17 cellular contexts compared by ENCODE assay signal in genomic region chr1:8274396-8274795, GRCh38. TPM values are rescaled to one million over a fixed set of nuclear protein-coding genes. Genes with fewer than 3 reads are reported as not detected.
DNase-seq lines count a peak whose midpoint lies in the region; TF ChIP-seq lines count a peak whose summit lies in the region.
"Had no signal": no experiment of that assay in that cellular context is flagged by ENCODE, and none has a peak within 500 bp of the region (broad histone marks: within the 10 kb centered on the region; RNA-seq: fewer than 3 reads in every experiment).

No MANE protein-coding gene starts in this region.

- DNase-seq in Ammon's horn (ENCODE audit: low spot score) = peak; percentile 39
- peak; percentile 42 for DNase-seq in DMS153 treated with DMSO at 0.1 percent for 48 hours (lab: John Stamatoyannopoulos, UW; ENCODE audit: unreplicated experiment)
- DNase-seq in activated T-cell treated with anti-CD3 and anti-CD28 coated beads, Interleukin-2, amount 50 U/mL, for 1 hour = no peak
- DNase-seq in cardiac septum (ENCODE audit: low spot score) = no peak
- no peak for DNase-seq in CD4-positive, alpha-beta memory T cell
- no peak for DNase-seq in dedifferentiated amniotic fluid mesenchymal stem cell (ENCODE audit: extremely low spot score)
- DNase-seq: BE2C; CD8-positive, alpha-beta T cell; EL; Karpas-422; MM.1S; NCI-H1105 treated with DMSO at 0.1 percent for 48 hours; NCI-H187; NCI-H446 treated with DMSO at 0.1 percent for 48 hours; SHP77 treated with DMSO at 0.1 percent for 48 hours had no signal

- H3K9me3 ChIP-seq in CD4-positive, alpha-beta memory T cell (ENCODE audit: control insufficient read depth in 1 of 2, low read length in 2 of 2) = no peaks in the 10 kb centered on the region
- H3K9me3 ChIP-seq: BE2C had no signal

- H3K27me3 Mint-ChIP-seq in brain = peaks cover 16% of the 10 kb centered on the region
- peaks cover 19% of the 10 kb centered on the region for H3K27me3 Mint-ChIP-seq in nephron (ENCODE audit: low read depth)
- H3K27me3 Mint-ChIP-seq in CD4-positive, alpha-beta memory T cell = peaks cover under 1 to 6% of the 10 kb centered on the region in 2 donors

- H3K27ac Mint-ChIP-seq in brain (peak overlapping the region in 3 of 5 experiments; percentile 39 to 69 (median 56)), nephron (peak overlapping the region; percentile 27 to 65 (median 57))
- no peak overlapping the region for H3K27ac Mint-ChIP-seq in CD4-positive, alpha-beta memory T cell
- H3K27ac Mint-ChIP-seq: CD8-positive, alpha-beta T cell had no signal

- no peak overlapping the region for H3K4me3 ChIP-seq in CD4-positive, alpha-beta memory T cell (ENCODE audit: low read length in 2 of 2)

- CTCF ChIA-PET in CD4-positive, alpha-beta memory T cell (lab: Charles Lee; ENCODE audit: partially characterized antibody) = interaction anchor here (1.2 kb wide), 1 partner anchor 10 kb away, joined by 4 read pairs; no protein-coding TSS in a partner anchor

- no peaks in the 10 kb centered on the region for H3K4me1 ChIP-seq in CD4-positive, alpha-beta memory T cell (ENCODE audit: insufficient read depth, low read length)
- H3K4me1 ChIP-seq: BE2C had no signal

- no peaks in the 10 kb centered on the region for H3K36me3 ChIP-seq in CD4-positive, alpha-beta memory T cell (ENCODE audit: insufficient read depth, low read length)
- H3K36me3 ChIP-seq: BE2C had no signal

- POLR2A ChIA-PET in CD4-positive, alpha-beta memory T cell (lab: Charles Lee; ENCODE audit: partially characterized antibody) = no interaction called here

- H3K4me3 Mint-ChIP-seq in brain (no peak overlapping the region), nephron (no peak overlapping the region)
- H3K4me3 Mint-ChIP-seq in CD4-positive, alpha-beta memory T cell = no peak overlapping the region
- H3K4me3 Mint-ChIP-seq: CD8-positive, alpha-beta T cell had no signal

- H3K9me3 Mint-ChIP-seq in brain (peaks cover 0 to 13% (median 1%) of the 10 kb centered on the region in 5 experiments), nephron (peaks cover 4% of the 10 kb centered on the region)
- H3K9me3 Mint-ChIP-seq in CD4-positive, alpha-beta memory T cell = no peaks in the 10 kb centered on the region
- H3K9me3 Mint-ChIP-seq: CD8-positive, alpha-beta T cell had no signal

- H3K27ac ChIP-seq in CD4-positive, alpha-beta memory T cell (ENCODE audit: low read depth, low read length) = no peak overlapping the region

- no peaks in the 10 kb centered on the region for H3K27me3 ChIP-seq in CD4-positive, alpha-beta memory T cell (ENCODE audit: insufficient read depth, low read length)
- H3K27me3 ChIP-seq: BE2C had no signal

- no peak for TF ChIP-seq CTCF in brain (conservative IDR thresholded peaks at IDR 0.05)
- TF ChIP-seq CTCF in nephron (IDR thresholded peaks at IDR 0.05; ENCODE audit: unreplicated experiment in 3 of 3) = no peak

- intact Hi-C loops in cardiac septum (cut with DNase I) = no loop called here
- intact Hi-C loops in CD4-positive, alpha-beta memory T cell (cut with micrococcal nuclease) = no loop called here

- H3K36me3 Mint-ChIP-seq in brain (no peaks in the 10 kb centered on the region), nephron (ENCODE audit: low read depth) (peaks cover 4% of the 10 kb centered on the region)
- no peaks in the 10 kb centered on the region for H3K36me3 Mint-ChIP-seq in CD4-positive, alpha-beta memory T cell
- H3K36me3 Mint-ChIP-seq: CD8-positive, alpha-beta T cell had no signal

- H3K4me1 Mint-ChIP-seq in brain (peaks cover 13% of the 10 kb centered on the region), nephron (no peaks in the 10 kb centered on the region)
- peaks cover 0 to 3% (median 1%) of the 10 kb centered on the region in 4 donors for H3K4me1 Mint-ChIP-seq in CD4-positive, alpha-beta memory T cell

RNA-seq across cellular contexts. Expression of gene SLC45A1, which starts 43.5 kb away (rescaled TPM):
- polyA plus RNA-seq in brain (ENCODE audit: insufficient read depth, low read depth, low replicate concordance) = 12.6 TPM
- 1.8 TPM for total RNA-seq in cardiac septum
- 1 to 10 TPM in 1 of 2 experiments, under 1 TPM in 1; 0.94 to 1.2 TPM for total RNA-seq in CD4-positive, alpha-beta memory T cell
- under 1 TPM; 0.33 to 0.52 TPM for polyA plus RNA-seq in CD4-positive, alpha-beta memory T cell

Comparison
In these comparisons a context has a peak if more than half of its experiments do, and no peak if none do; other contexts are left out.
1. DNase-seq: peak in Ammon's horn (single experiment) and DMS153 treated with DMSO at 0.1 percent for 48 hours (single experiment); none in activated T-cell treated with anti-CD3 and anti-CD28 coated beads, Interleukin-2, amount 50 U/mL, for 1 hour (single experiment), cardiac septum (single experiment), CD4-positive, alpha-beta memory T cell (0 of 5) and dedifferentiated amniotic fluid mesenchymal stem cell (single experiment).
2. H3K27ac Mint-ChIP-seq: peak in brain (3 of 5) and nephron (3 of 3); none in CD4-positive, alpha-beta memory T cell (0 of 7).